14 cellular contexts compared by ENCODE assay signal in the genomic region with DNA sequence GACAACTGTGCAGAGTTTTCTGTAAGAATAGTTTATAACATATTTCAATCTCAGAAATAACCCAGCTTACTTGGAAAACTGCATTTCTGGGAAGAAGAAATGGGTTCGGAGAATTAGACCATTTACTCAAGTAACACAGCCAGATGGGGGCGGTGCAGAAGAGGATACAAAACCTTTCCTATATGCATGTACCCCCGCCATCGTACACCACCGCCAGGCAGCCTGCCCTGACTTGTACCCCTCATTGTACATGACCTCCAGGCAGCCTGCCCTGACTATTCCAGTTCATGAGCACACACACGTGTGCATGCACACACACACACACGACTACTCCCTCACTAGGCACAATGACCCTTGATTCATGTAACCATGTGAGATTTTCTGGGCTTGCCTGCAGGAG.
DNase-seq lines count a peak whose midpoint lies in the region; ATAC-seq, FAIRE-seq and TF ChIP-seq lines count a peak whose summit lies in the region.
"Had no signal": no experiment of that assay in that cellular context is flagged by ENCODE, and none has a peak within 500 bp of the region (broad histone marks: within the 10 kb centered on the region; RNA-seq: fewer than 3 reads in every experiment).

No MANE protein-coding gene starts in this region.

- peak overlapping the region; percentile 85 to 86 for H3K4me3 Mint-ChIP-seq in activated T-cell treated with anti-CD3 and anti-CD28 coated beads, Interleukin-2, amount 50 U/mL, for 72 hours
- H3K4me3 Mint-ChIP-seq in activated naive CD8-positive, alpha-beta T cell: peak overlapping the region; percentile 89

- no peaks in the 10 kb centered on the region for H3K9me3 Mint-ChIP-seq in activated T-cell treated with anti-CD3 and anti-CD28 coated beads, Interleukin-2, amount 50 U/mL, for 72 hours
- H3K9me3 Mint-ChIP-seq in activated naive CD8-positive, alpha-beta T cell (ENCODE audit: low read depth): no peaks in the 10 kb centered on the region

- no peak overlapping the region for H2AFZ ChIP-seq in keratinocyte (ENCODE audit: control insufficient read depth, low read length)

- DNase-seq in activated T-cell treated with anti-CD3 and anti-CD28 coated beads, Interleukin-2, amount 50 U/mL, for 72 hours: no peak
- DNase-seq in activated T-cell treated with anti-CD3 and anti-CD28 coated beads, Interleukin-2, amount 50 U/mL, for 48 hours: no peak
- DNase-seq in keratinocyte (ENCODE audit: low read depth, low spot score) (no peak), cerebellar cortex (ENCODE audit: low spot score) (no peak)
- DNase-seq: activated CD8-positive, alpha-beta memory T cell treated with anti-CD3 and anti-CD28 coated beads for 24 hours; AML-193; dermis blood vessel endothelial cell; occipital lobe; SHP77 had no signal

- H3K27me3 Mint-ChIP-seq in activated T-cell treated with anti-CD3 and anti-CD28 coated beads, Interleukin-2, amount 50 U/mL, for 72 hours (ENCODE audit: low read depth): no peaks in the 10 kb centered on the region
- no peaks in the 10 kb centered on the region for H3K27me3 Mint-ChIP-seq in activated naive CD8-positive, alpha-beta T cell

- H4K20me1 ChIP-seq in keratinocyte (ENCODE audit: control insufficient read depth, extremely low read depth, insufficient read depth, low read length): no peaks in the 10 kb centered on the region

- H3K27ac Mint-ChIP-seq in activated T-cell treated with anti-CD3 and anti-CD28 coated beads, Interleukin-2, amount 50 U/mL, for 72 hours: no peak overlapping the region
- peak overlapping the region; percentile 76 for H3K27ac Mint-ChIP-seq in activated naive CD8-positive, alpha-beta T cell

- H3K36me3 Mint-ChIP-seq in activated T-cell treated with anti-CD3 and anti-CD28 coated beads, Interleukin-2, amount 50 U/mL, for 72 hours (ENCODE audit: insufficient read depth in 2 of 2): no peaks in the 10 kb centered on the region
- H3K36me3 Mint-ChIP-seq in activated naive CD8-positive, alpha-beta T cell: no peaks in the 10 kb centered on the region

- no peaks in the 10 kb centered on the region for H3K9me1 ChIP-seq in keratinocyte (ENCODE audit: control insufficient read depth, extremely low read depth, insufficient read depth, low read length)

- H3K4me1 Mint-ChIP-seq in activated T-cell treated with anti-CD3 and anti-CD28 coated beads, Interleukin-2, amount 50 U/mL, for 72 hours (ENCODE audit: low read depth): peaks cover 20% of the 10 kb centered on the region
- H3K4me1 Mint-ChIP-seq in activated naive CD8-positive, alpha-beta T cell (ENCODE audit: low read depth): peaks cover 14% of the 10 kb centered on the region

- dilution Hi-C loops in keratinocyte (cut with MboI; ENCODE audit: extremely low pct_ligation_motif_present, low sequenced_read_pairs): no loop called here

- H3K4me3 ChIP-seq in keratinocyte (ENCODE audit: control insufficient read depth in 2 of 3, extremely low read depth in 1 of 3, insufficient read depth in 2 of 3, low read depth in 1 of 3, low read length in 3 of 3) (no peak overlapping the region), stomach smooth muscle (ENCODE audit: low read length in 2 of 2) (peak overlapping the region; percentile 55 to 72)

- no peaks in the 10 kb centered on the region for H3K27me3 ChIP-seq in keratinocyte (ENCODE audit: control insufficient read depth, extremely low read depth, insufficient read depth, low read length)
- no peaks in the 10 kb centered on the region for H3K27me3 ChIP-seq in stomach smooth muscle (ENCODE audit: control insufficient read depth in 1 of 2, insufficient read depth in 2 of 2, low read length in 2 of 2)

- no peaks in the 10 kb centered on the region for H3K36me3 ChIP-seq in keratinocyte (ENCODE audit: control insufficient read depth in 2 of 2, extremely low read depth in 1 of 2, insufficient read depth in 2 of 2, low read length in 2 of 2)
- peaks cover 7 to 9% of the 10 kb centered on the region in 2 donors for H3K36me3 ChIP-seq in stomach smooth muscle (ENCODE audit: control insufficient read depth in 2 of 2, insufficient read depth in 2 of 2, low read length in 2 of 2)

- H3K9me3 ChIP-seq in keratinocyte (ENCODE audit: control insufficient read depth, low read depth, low read length): no peaks in the 10 kb centered on the region
- H3K9me3 ChIP-seq in stomach smooth muscle (ENCODE audit: control insufficient read depth in 2 of 2, low read length in 2 of 2): no peaks in the 10 kb centered on the region

- H3K4me2 ChIP-seq in keratinocyte (ENCODE audit: control insufficient read depth, extremely low read depth, insufficient read depth, low read depth, low read length): peak overlapping the region; percentile 45

- H3K4me1 ChIP-seq in keratinocyte (ENCODE audit: control insufficient read depth, extremely low read depth, insufficient read depth, low read length): no peaks in the 10 kb centered on the region
- H3K4me1 ChIP-seq in stomach smooth muscle (ENCODE audit: control insufficient read depth, insufficient read depth, low read length): peaks cover 7% of the 10 kb centered on the region

- no peak for FAIRE-seq in keratinocyte (lab: Jason Lieb, UNC)
- FAIRE-seq: HepG2 had no signal

- no peak overlapping the region for H3K27ac ChIP-seq in keratinocyte (ENCODE audit: control insufficient read depth, insufficient read depth, low read length)
- H3K27ac ChIP-seq in stomach smooth muscle (ENCODE audit: low read length): no peak overlapping the region

- ATAC-seq in activated T-cell treated with anti-CD3 and anti-CD28 coated beads, Interleukin-2, amount 50 U/mL, for 72 hours (replicated peaks in 1 of 2): no peak
- ATAC-seq in GM19324 (IDR thresholded peaks at IDR 0.05; ENCODE audit: low FRiP score, unreplicated experiment) (no peak), HG03108 (IDR thresholded peaks at IDR 0.05; ENCODE audit: unreplicated experiment) (no peak)
- ATAC-seq: HepG2 had no signal

- H3K9ac ChIP-seq in keratinocyte (ENCODE audit: control insufficient read depth, extremely low read depth, insufficient read depth, low read length): no peak overlapping the region
- H3K9ac ChIP-seq in stomach smooth muscle (ENCODE audit: low read length in 2 of 2): peak overlapping the region in 1 of 2 donors; percentile 55

- H3K79me2 ChIP-seq in keratinocyte (ENCODE audit: control insufficient read depth, insufficient read depth, low read length): no peaks in the 10 kb centered on the region

- no peak for TF ChIP-seq CTCF in keratinocyte (optimal IDR thresholded peaks at IDR 0.05 in 1 of 3, IDR thresholded peaks at IDR 0.05 in 1 of 3, conservative IDR thresholded peaks at IDR 0.05 in 1 of 3; ENCODE audit: extremely low read depth in 1 of 3, insufficient read depth in 2 of 3, low read length in 3 of 3)

Comparison
In these comparisons a context has a peak if more than half of its experiments do, and no peak if none do; other contexts are left out.
1. H3K4me3 ChIP-seq: peak in stomach smooth muscle (2 of 2); none in keratinocyte (0 of 3).